30 cellular contexts compared by ENCODE assay signal in the genomic region with DNA sequence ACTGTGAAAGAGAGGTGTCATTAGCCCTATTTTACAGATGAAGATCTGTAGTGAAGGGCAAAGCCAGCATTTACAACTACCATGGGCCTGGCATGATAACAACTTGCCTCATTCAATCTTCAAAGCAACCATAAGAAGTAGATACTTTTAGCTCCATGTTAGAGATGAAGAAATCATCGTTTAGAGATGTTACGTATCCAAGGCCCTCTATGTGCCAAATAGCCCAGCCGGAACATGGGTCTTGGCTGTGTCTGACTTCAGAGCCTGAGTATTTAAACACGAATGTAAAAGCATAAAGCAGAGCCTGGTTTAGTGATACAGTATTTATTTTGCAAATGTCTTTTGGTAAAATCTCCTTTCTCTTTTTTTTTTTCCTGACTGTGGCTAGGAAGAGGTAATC.
"Had no signal": no experiment of that assay in that cellular context is flagged by ENCODE, and none has a peak within 500 bp of the region (broad histone marks: within the 10 kb centered on the region; RNA-seq: fewer than 3 reads in every experiment).

No MANE protein-coding gene starts in this region.

- DNase-seq: activated CD4-positive, alpha-beta memory T cell treated with anti-CD3 and anti-CD28 coated beads for 36 hours; activated CD4-positive, alpha-beta T cell treated with anti-CD3 and anti-CD28 coated beads for 36 hours; activated CD4-positive, alpha-beta T cell treated with anti-CD3 and anti-CD28 coated beads, Interleukin-2, amount 10 ng/mL, durations not matched to agents 24 days and 14 days; activated CD4-positive, CD25-positive, alpha-beta regulatory T cell; activated CD4-positive, CD25-positive, alpha-beta regulatory T cell treated with anti-CD3 and anti-CD28 coated beads, Interleukin-2, amount 50 U/mL, for 72 hours; activated CD8-positive, alpha-beta memory T cell treated with anti-CD3 and anti-CD28 coated beads, Interleukin-2, amount 10 ng/mL, durations not matched to agents 7 days and 5 days; activated CD8-positive, alpha-beta memory T cell treated with anti-CD3 and anti-CD28 coated beads, Interleukin-2, amount 50 U/mL, for 4 hours; activated CD8-positive, alpha-beta T cell treated with anti-CD3 and anti-CD28 coated beads, Interleukin-2, amount 10 ng/mL, durations not matched to agents 7 days and 5 days; activated effector memory CD4-positive, alpha-beta T cell treated with anti-CD3 and anti-CD28 coated beads, Interleukin-2, amount 50 U/mL, for 16 hours; activated naive CD4-positive, alpha-beta T cell treated with anti-CD3 and anti-CD28 coated beads for 36 hours; activated naive CD8-positive, alpha-beta T cell treated with anti-CD3 and anti-CD28 coated beads for 36 hours; activated naive CD8-positive, alpha-beta T cell treated with anti-CD3 and anti-CD28 coated beads, Interleukin-2, amount 50 U/mL, for 24 hours; activated T-cell treated with anti-CD3 and anti-CD28 coated beads, Interleukin-2, amount 50 U/mL, for 1 hour; activated T-cell treated with anti-CD3 and anti-CD28 coated beads, Interleukin-2, amount 50 U/mL, for 48 hours; adrenal gland; amygdala; brain microvascular endothelial cell; caudate nucleus; cortex of kidney; dermis blood vessel endothelial cell; effector CD4-positive, alpha-beta T cell; effector memory CD8-positive, alpha-beta T cell; erythroblast; heart right ventricle; T-helper 2 cell had no signal

- FAIRE-seq: astrocyte, bronchial epithelial cell, colon, frontal cortex had no signal

- H3K9me3 ChIP-seq: adrenal gland, esophagus muscularis mucosa had no signal

- H3K27me3 ChIP-seq: adrenal gland, brain microvascular endothelial cell, esophagus muscularis mucosa, heart right ventricle had no signal

- H3K36me3 ChIP-seq: adrenal gland, brain microvascular endothelial cell, esophagus muscularis mucosa, heart right ventricle had no signal

- H3K4me3 ChIP-seq: adrenal gland, esophagus muscularis mucosa, heart right ventricle had no signal

- ATAC-seq: activated CD4-positive, alpha-beta T cell treated with anti-CD3 and anti-CD28 coated beads for 36 hours; activated CD8-positive, alpha-beta memory T cell treated with anti-CD3 and anti-CD28 coated beads, Interleukin-2, amount 10 ng/mL, durations not matched to agents 7 days and 5 days; activated CD8-positive, alpha-beta T cell treated with anti-CD3 and anti-CD28 coated beads, Interleukin-2, amount 10 ng/mL, durations not matched to agents 7 days and 5 days; activated naive CD8-positive, alpha-beta T cell treated with anti-CD3 and anti-CD28 coated beads, Interleukin-2, amount 50 U/mL, for 24 hours; effector memory CD8-positive, alpha-beta T cell had no signal

- H3K27ac ChIP-seq: adrenal gland, brain microvascular endothelial cell, esophagus muscularis mucosa, heart right ventricle had no signal
